8 cellular contexts compared by ENCODE assay signal in the genomic region with DNA sequence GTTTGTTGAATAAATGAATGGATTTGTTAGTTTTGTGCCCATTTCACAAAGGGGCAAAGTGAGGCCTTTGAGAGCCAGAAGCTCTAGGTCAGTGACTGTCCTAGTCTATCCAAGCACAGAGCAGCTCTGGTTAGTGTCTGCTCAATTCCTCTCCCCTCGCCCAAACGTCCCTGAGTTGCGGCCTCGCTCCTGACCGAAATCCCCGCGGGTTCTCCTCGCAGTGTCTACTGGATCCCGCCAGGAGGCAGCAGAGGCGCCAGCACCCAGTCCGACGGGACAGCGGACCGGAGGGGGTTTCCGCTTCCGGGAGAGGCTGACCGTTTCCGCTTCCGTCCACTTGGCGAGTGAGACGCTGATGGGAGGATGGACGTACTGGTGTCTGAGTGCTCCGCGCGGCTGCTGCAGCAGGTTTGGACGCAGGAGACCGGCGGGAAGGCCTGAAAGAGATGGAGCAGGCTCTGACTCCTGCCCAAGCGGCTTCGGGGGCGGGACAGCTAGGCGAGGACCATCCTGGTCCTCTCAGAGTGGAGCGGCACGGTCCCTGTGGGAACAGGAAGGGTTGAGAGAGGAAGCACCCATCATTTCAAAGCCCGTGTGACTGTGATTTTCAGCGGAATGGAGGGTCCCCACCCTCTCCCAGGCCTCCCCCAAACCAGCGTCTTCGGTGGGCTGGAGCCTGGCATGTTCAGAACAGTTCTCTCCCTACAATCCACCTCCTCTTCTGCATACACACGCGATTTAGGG. TPM values are rescaled to one million over a fixed set of nuclear protein-coding genes. Genes with fewer than 3 reads are reported as not detected.
A peak's percentile ranks its signal among the peaks of the same experiment; 100 is the strongest.
DNase-seq lines count a peak whose midpoint lies in the region; ATAC-seq and TF ChIP-seq lines count a peak whose summit lies in the region.

A gene (plus strand): TSS at position 336 of the 744 bp plus-strand sequence. CDS start 28 bp downstream, at position 364.

- peaks cover 35% of the 10 kb centered on the region for H3K36me3 ChIP-seq in DND-41 (ENCODE audit: insufficient read depth, low read length)
- H3K36me3 ChIP-seq in esophagus (ENCODE audit: control insufficient read depth in 2 of 2, insufficient read depth in 2 of 2, low read length in 1 of 2): peaks cover 5 to 7% of the 10 kb centered on the region in 2 donors
- H3K36me3 ChIP-seq in mucosa of stomach (ENCODE audit: control insufficient read depth, insufficient read depth, low read length): no peaks in the 10 kb centered on the region

- H3K4me3 ChIP-seq in DND-41 (ENCODE audit: low read depth in 1 of 2, low read length in 2 of 2): peak within 1 kb of the TSS; percentile 64 to 98
- H3K4me3 ChIP-seq in esophagus (ENCODE audit: low read depth in 1 of 2, low read length in 2 of 2): peak within 1 kb of the TSS; percentile 98 to 99
- peak within 1 kb of the TSS; percentile 81 for H3K4me3 ChIP-seq in mucosa of stomach (ENCODE audit: low read length)

- peak within 1 kb of the TSS; percentile 79 for H3K9ac ChIP-seq in DND-41 (ENCODE audit: low read depth, low read length)
- peak within 1 kb of the TSS; percentile 85 for H3K9ac ChIP-seq in mucosa of stomach (ENCODE audit: low read length)

- peak; percentile 97 for TF ChIP-seq CTCF in DND-41 (IDR thresholded peaks at IDR 0.05; ENCODE audit: borderline replicate concordance, extremely low read depth, low read length, poor library complexity, severe bottlenecking)

- H3K4me1 Mint-ChIP-seq in activated T-cell treated with anti-CD3 and anti-CD28 coated beads, Interleukin-2, amount 50 U/mL, for 4 hours (ENCODE audit: low read depth): peaks cover 31% of the 10 kb centered on the region

- H4K20me1 ChIP-seq in DND-41 (ENCODE audit: insufficient read depth, low read length): peaks cover 5% of the 10 kb centered on the region; the same call in 1 of the 2 replicates

- peaks cover 18% of the 10 kb centered on the region for H3K36me3 Mint-ChIP-seq in activated T-cell treated with anti-CD3 and anti-CD28 coated beads, Interleukin-2, amount 50 U/mL, for 4 hours (ENCODE audit: insufficient read depth)

- peak within 1 kb of the TSS; percentile 82 for H3K27ac ChIP-seq in DND-41 (ENCODE audit: low read length)
- peak within 1 kb of the TSS; percentile 78 to 87 for H3K27ac ChIP-seq in esophagus (ENCODE audit: low read depth in 2 of 2, low read length in 1 of 2)

- H3K4me1 ChIP-seq in DND-41 (ENCODE audit: insufficient read depth, low read length): peaks cover 27% of the 10 kb centered on the region
- no peaks in the 10 kb centered on the region for H3K4me1 ChIP-seq in esophagus (ENCODE audit: control insufficient read depth in 2 of 2, insufficient read depth in 2 of 2, low read length in 1 of 2)
- peaks cover 9% of the 10 kb centered on the region for H3K4me1 ChIP-seq in mucosa of stomach (ENCODE audit: control insufficient read depth, insufficient read depth, low read length)

- H2AFZ ChIP-seq in DND-41 (ENCODE audit: low read depth, low read length): peak within 1 kb of the TSS; percentile 99

- no peaks in the 10 kb centered on the region for H3K27me3 Mint-ChIP-seq in activated T-cell treated with anti-CD3 and anti-CD28 coated beads, Interleukin-2, amount 50 U/mL, for 4 hours (ENCODE audit: low read depth)

- peaks cover 31% of the 10 kb centered on the region for H3K79me2 ChIP-seq in DND-41 (ENCODE audit: insufficient read depth, low read length)

- peak; percentile 89 for DNase-seq in DND-41
- DNase-seq in KG1 (lab: John Stamatoyannopoulos, UW): peak; percentile 88
- peak; percentile 81 for DNase-seq in activated T-cell treated with anti-CD3 and anti-CD28 coated beads, Interleukin-2, amount 50 U/mL, for 4 hours
- peak; percentile 75 to 76 for DNase-seq in stimulated activated CD8-positive, alpha-beta memory T cell treated with anti-CD3 and anti-CD28 coated beads, Interleukin-7, amount 100 ng/mL, for 1 hour (ENCODE audit: low read depth in 2 of 2)

- H3K9me3 ChIP-seq in DND-41 (ENCODE audit: insufficient read depth, low read length, severe bottlenecking): no peaks in the 10 kb centered on the region
- H3K9me3 ChIP-seq in esophagus (ENCODE audit: control insufficient read depth in 2 of 2, insufficient read depth in 1 of 2, low read depth in 1 of 2, low read length in 1 of 2): no peaks in the 10 kb centered on the region
- H3K9me3 ChIP-seq in mucosa of stomach (ENCODE audit: control insufficient read depth, low read length): no peaks in the 10 kb centered on the region

- ATAC-seq in DND-41 (ENCODE audit: insufficient read depth, low read depth) (peak; percentile 87), GM21723 (IDR thresholded peaks at IDR 0.05; ENCODE audit: unreplicated experiment) (peak; percentile 90)
- peak; percentile 88 to 91 for ATAC-seq in activated T-cell treated with anti-CD3 and anti-CD28 coated beads, Interleukin-2, amount 50 U/mL, for 4 hours

- peak within 1 kb of the TSS; percentile 100 for H3K4me3 Mint-ChIP-seq in activated T-cell treated with anti-CD3 and anti-CD28 coated beads, Interleukin-2, amount 50 U/mL, for 4 hours

- no peaks in the 10 kb centered on the region for H3K9me3 Mint-ChIP-seq in activated T-cell treated with anti-CD3 and anti-CD28 coated beads, Interleukin-2, amount 50 U/mL, for 4 hours

- WGBS in esophagus, 2 donors: 0 to 1% methylated on average over 40 of the region's 40 CpGs

- H3K4me2 ChIP-seq in DND-41 (ENCODE audit: insufficient read depth, low read length): peak within 1 kb of the TSS; percentile 87

- H3K27me3 ChIP-seq in DND-41 (ENCODE audit: insufficient read depth, low read length, poor library complexity): no peaks in the 10 kb centered on the region
- no peaks in the 10 kb centered on the region for H3K27me3 ChIP-seq in esophagus (ENCODE audit: control insufficient read depth in 1 of 2, insufficient read depth in 2 of 2, low read length in 2 of 2)
- no peaks in the 10 kb centered on the region for H3K27me3 ChIP-seq in mucosa of stomach (ENCODE audit: control insufficient read depth, insufficient read depth, low read length)

TF ChIP-seq in PFSK-1, 5 proteins besides CTCF, POLR2A, EP300 and RAD21:
- TF ChIP-seq, protein P1, sequence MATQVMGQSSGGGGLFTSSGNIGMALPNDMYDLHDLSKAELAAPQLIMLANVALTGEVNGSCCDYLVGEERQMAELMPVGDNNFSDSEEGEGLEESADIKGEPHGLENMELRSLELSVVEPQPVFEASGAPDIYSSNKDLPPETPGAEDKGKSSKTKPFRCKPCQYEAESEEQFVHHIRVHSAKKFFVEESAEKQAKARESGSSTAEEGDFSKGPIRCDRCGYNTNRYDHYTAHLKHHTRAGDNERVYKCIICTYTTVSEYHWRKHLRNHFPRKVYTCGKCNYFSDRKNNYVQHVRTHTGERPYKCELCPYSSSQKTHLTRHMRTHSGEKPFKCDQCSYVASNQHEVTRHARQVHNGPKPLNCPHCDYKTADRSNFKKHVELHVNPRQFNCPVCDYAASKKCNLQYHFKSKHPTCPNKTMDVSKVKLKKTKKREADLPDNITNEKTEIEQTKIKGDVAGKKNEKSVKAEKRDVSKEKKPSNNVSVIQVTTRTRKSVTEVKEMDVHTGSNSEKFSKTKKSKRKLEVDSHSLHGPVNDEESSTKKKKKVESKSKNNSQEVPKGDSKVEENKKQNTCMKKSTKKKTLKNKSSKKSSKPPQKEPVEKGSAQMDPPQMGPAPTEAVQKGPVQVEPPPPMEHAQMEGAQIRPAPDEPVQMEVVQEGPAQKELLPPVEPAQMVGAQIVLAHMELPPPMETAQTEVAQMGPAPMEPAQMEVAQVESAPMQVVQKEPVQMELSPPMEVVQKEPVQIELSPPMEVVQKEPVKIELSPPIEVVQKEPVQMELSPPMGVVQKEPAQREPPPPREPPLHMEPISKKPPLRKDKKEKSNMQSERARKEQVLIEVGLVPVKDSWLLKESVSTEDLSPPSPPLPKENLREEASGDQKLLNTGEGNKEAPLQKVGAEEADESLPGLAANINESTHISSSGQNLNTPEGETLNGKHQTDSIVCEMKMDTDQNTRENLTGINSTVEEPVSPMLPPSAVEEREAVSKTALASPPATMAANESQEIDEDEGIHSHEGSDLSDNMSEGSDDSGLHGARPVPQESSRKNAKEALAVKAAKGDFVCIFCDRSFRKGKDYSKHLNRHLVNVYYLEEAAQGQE (IDR thresholded peaks at IDR 0.05; ENCODE audit: insufficient read depth in 1 of 2, low read depth in 2 of 2, low read length in 2 of 2): peak; percentile 66 to 81; a peak in 3 of 4 replicates
- TF ChIP-seq TAF1 (IDR thresholded peaks at IDR 0.05; ENCODE audit: borderline replicate concordance, insufficient read depth, low read length): peak; percentile 98
- TF ChIP-seq POLR2AphosphoS5 (IDR thresholded peaks at IDR 0.05; ENCODE audit: low read depth, low read length): peak; percentile 99
- TF ChIP-seq FOXP2 (optimal IDR thresholded peaks at IDR 0.05; ENCODE audit: borderline replicate concordance, extremely low read depth, extremely low read length, insufficient read depth): peak; percentile 77
- TF ChIP-seq SIN3A (IDR thresholded peaks at IDR 0.05; ENCODE audit: borderline replicate concordance, insufficient read depth, low read length): no peak

RNA-seq across cellular contexts. Expression of the gene that starts here (rescaled TPM):
- 58.7 TPM for polyA plus RNA-seq in PFSK-1 (2012; ENCODE audit: insufficient read length, low read depth)
- 100 to 1,000 TPM; 160 to 183 (median 168) TPM for total RNA-seq in activated T-cell treated with anti-CD3 and anti-CD28 coated beads, Interleukin-2, amount 50 U/mL, for 4 hours
- 10 to 100 TPM; 26.9 to 44.6 TPM for polyA plus RNA-seq in esophagus

Comparison
In these comparisons a context has a peak if more than half of its experiments do, and no peak if none do; other contexts are left out.
1. Peak in every context shown above with its lines: DNase-seq, ATAC-seq, H3K4me3 ChIP-seq and H3K27ac ChIP-seq.